Comparison of ENCODE assay signal across 1 cellular context in the genomic region with DNA sequence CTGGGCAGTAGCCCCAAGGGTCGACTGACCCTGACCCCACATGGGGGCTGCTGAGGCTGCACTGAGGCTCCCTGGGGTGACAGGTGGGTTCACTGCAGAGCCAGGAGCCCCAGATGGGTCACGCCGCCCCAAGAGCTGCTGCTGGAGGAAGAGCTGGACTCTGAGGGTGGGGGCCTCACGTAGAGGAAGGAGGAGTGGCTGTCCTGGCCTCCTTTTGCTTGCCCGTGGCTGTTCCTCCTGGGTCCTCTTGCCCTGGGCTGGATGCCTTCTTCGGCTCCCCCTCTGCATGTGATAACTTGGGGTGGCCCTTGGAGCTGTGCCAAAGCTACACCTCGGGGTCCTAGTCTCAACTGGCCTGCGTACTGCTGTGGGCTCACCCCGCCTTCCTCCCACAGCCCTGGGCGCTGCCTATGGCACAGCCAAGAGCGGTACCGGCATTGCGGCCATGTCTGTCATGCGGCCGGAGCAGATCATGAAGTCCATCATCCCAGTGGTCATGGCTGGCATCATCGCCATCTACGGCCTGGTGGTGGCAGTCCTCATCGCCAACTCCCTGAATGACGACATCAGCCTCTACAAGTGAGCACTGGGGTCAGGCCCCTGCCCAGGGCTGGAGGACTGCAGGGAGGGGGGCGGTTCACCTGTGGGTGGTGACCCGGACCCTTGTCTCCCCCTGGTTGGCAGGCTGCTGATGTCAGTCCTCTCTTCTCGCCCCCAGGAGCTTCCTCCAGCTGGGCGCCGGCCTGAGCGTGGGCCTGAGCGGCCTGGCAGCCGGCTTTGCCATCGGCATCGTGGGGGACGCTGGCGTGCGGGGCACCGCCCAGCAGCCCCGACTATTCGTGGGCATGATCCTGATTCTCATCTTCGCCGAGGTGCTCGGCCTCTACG.
TF ChIP-seq lines count a peak whose summit lies in the region.

No MANE protein-coding gene starts in this region.

TF ChIP-seq in H1, 55 proteins besides CTCF, POLR2A, EP300 and RAD21:
- TF ChIP-seq YY1 (IDR thresholded peaks at IDR 0.05; ENCODE audit: low read depth, low read length) (no peak), RNF2 (IDR thresholded peaks at IDR 0.05; ENCODE audit: borderline replicate concordance, low read depth, low read length, missing control alignments, poor library complexity, severe bottlenecking) (no peak), KDM4A (IDR thresholded peaks at IDR 0.05; ENCODE audit: low read depth, low read length, severe bottlenecking) (no peak)
